In genomic region chr17:8122923-8123694, GRCh38 we compare ENCODE assay signal across 6 cellular contexts. TPM values are rescaled to one million over a fixed set of nuclear protein-coding genes. Genes with fewer than 3 reads are reported as not detected.
DNase-seq lines count a peak whose midpoint lies in the region; ATAC-seq and TF ChIP-seq lines count a peak whose summit lies in the region.

No MANE protein-coding gene starts in this region.

- peaks cover 13% of the 10 kb centered on the region for H3K36me3 Mint-ChIP-seq in T-helper 1 cell treated with Interleukin-12 subunit alpha and Interleukin-12 subunit beta and Interleukin-4 antibody, amounts not matched to agents 30 μg/mL and 1 μg/mL, for 36 hours (ENCODE audit: low read depth)

- intact Hi-C loops in heart right ventricle (cut with DNase I) = loop anchor here in 7 of 10 donors (5.0 to 10.0 kb wide), 4 partner anchors 34 to 102 kb away; partner anchors contain the start of gene VAMP2 (in 2 of the 7)

- H3K4me1 ChIP-seq in heart right ventricle = peaks cover 27 to 92% (median 78%) of the 10 kb centered on the region in 9 donors

- H3K4me1 Mint-ChIP-seq in T-helper 1 cell treated with Interleukin-12 subunit alpha and Interleukin-12 subunit beta and Interleukin-4 antibody, amounts not matched to agents 30 μg/mL and 1 μg/mL, for 36 hours (ENCODE audit: low read depth) = peaks cover 65% of the 10 kb centered on the region

- TF ChIP-seq CTCF in heart right ventricle (IDR thresholded peaks at IDR 0.05) = no peak

- no peaks in the 10 kb centered on the region for H3K36me3 ChIP-seq in heart right ventricle

- peaks cover 0 to 76% (median 10%) of the 10 kb centered on the region in 7 donors for H3K27me3 ChIP-seq in heart right ventricle

- H3K27me3 Mint-ChIP-seq in T-helper 1 cell treated with Interleukin-12 subunit alpha and Interleukin-12 subunit beta and Interleukin-4 antibody, amounts not matched to agents 30 μg/mL and 1 μg/mL, for 36 hours (ENCODE audit: low read depth) = peaks cover 63% of the 10 kb centered on the region

- WGBS in heart right ventricle, 2 donors = 0 to 1% methylated on average over 54 to 55 of the region's 55 CpGs

- no peaks in the 10 kb centered on the region for H3K9me3 Mint-ChIP-seq in T-helper 1 cell treated with Interleukin-12 subunit alpha and Interleukin-12 subunit beta and Interleukin-4 antibody, amounts not matched to agents 30 μg/mL and 1 μg/mL, for 36 hours

- no peaks in the 10 kb centered on the region for H3K9me3 ChIP-seq in heart right ventricle

- H3K27ac ChIP-seq in heart right ventricle = peak overlapping the region in 5 of 10 donors; percentile 5 to 26 (median 10)

- H3K27ac Mint-ChIP-seq in T-helper 1 cell treated with Interleukin-12 subunit alpha and Interleukin-12 subunit beta and Interleukin-4 antibody, amounts not matched to agents 30 μg/mL and 1 μg/mL, for 36 hours = peak overlapping the region; percentile 56

- peak overlapping the region; percentile 92 for H3K4me3 Mint-ChIP-seq in T-helper 1 cell treated with Interleukin-12 subunit alpha and Interleukin-12 subunit beta and Interleukin-4 antibody, amounts not matched to agents 30 μg/mL and 1 μg/mL, for 36 hours

- DNase-seq in EL = peak; percentile 57
- DNase-seq in heart right ventricle = peak in 1 of 2 donors; percentile 25
- DNase-seq in superior temporal gyrus (ENCODE audit: extremely low spot score) = peak; percentile 13
- no peak for DNase-seq in NOMO-1 treated with DMSO at 0.1 percent for 48 hours (lab: John Stamatoyannopoulos, UW; ENCODE audit: unreplicated experiment)
- DNase-seq in GF-D8 (lab: John Stamatoyannopoulos, UW) = no peak

- ATAC-seq in heart right ventricle = no peak

- H3K4me3 ChIP-seq in heart right ventricle = peak overlapping the region; percentile 11 to 91 (median 64)

RNA-seq across cellular contexts. Expression of gene HES7, which starts 0.8 kb away (rescaled TPM):
- under 1 TPM in 5 of 10 donors, not detected in 5; 0.17 to 0.52 (median 0.38) TPM for total RNA-seq in heart right ventricle
- 1 to 10 TPM in 1 of 2 donors, under 1 TPM in 1; 0.91 to 1.5 TPM for polyA plus RNA-seq in heart right ventricle

RNA-seq across cellular contexts. Expression of gene ALOXE3, which starts 4.8 kb away (rescaled TPM):
- not detected for total RNA-seq in heart right ventricle
- under 1 TPM in 1 of 2 donors, not detected in 1; 0.09 TPM for polyA plus RNA-seq in heart right ventricle

RNA-seq across cellular contexts. Expression of gene PER1, which starts 29.1 kb away (rescaled TPM):
- total RNA-seq in heart right ventricle = 100 to 1,000 TPM in 6 of 10 donors, 10 to 100 TPM in 4; 37.4 to 154 (median 112) TPM
- 100 to 1,000 TPM; 112 to 135 TPM for polyA plus RNA-seq in heart right ventricle

RNA-seq across cellular contexts. Expression of gene ALOX12B, which starts 35.6 kb away (rescaled TPM):
- not detected for total RNA-seq in heart right ventricle
- polyA plus RNA-seq in heart right ventricle = not detected

RNA-seq across cellular contexts. Expression of gene VAMP2, which starts 39.6 kb away (rescaled TPM):
- 10 to 100 TPM; 46.8 to 67.8 (median 62.7) TPM for total RNA-seq in heart right ventricle
- polyA plus RNA-seq in heart right ventricle = 10 to 100 TPM; 49.0 to 54.3 TPM

Comparison
In these comparisons a context has a peak if more than half of its experiments do, and no peak if none do; other contexts are left out.
1. DNase-seq: peak in EL (single experiment) and superior temporal gyrus (single experiment); none in NOMO-1 treated with DMSO at 0.1 percent for 48 hours (single experiment) and GF-D8 (single experiment).